In the genomic region with DNA sequence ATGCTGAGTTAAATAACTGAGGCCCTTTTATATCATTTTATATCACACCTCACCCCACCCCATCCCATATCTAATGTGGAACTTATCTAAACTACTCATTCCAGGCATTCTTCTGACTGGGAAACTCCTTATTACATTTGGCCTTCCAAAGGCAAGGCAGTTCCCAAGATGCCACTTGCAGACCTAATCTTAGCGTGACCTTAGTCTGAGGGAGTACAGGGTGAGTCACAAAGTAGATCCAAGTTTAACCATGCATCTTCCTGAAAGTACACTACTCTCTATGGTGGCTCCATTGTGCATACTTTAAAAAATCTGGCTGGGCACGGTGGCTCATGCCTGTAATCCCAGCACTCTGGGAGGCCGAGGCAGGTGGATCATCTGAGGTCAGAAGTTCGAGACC, we compare ENCODE assay signal across 12 cellular contexts.
"Had no signal": no experiment of that assay in that cellular context is flagged by ENCODE, and none has a peak within 500 bp of the region (broad histone marks: within the 10 kb centered on the region; RNA-seq: fewer than 3 reads in every experiment).

No MANE protein-coding gene starts in this region.

- H3K27me3 ChIP-seq: transverse colon had no signal

- H3K4me3 ChIP-seq: skin epidermis, transverse colon had no signal

- ATAC-seq: activated CD8-positive, alpha-beta T cell treated with anti-CD3 and anti-CD28 coated beads for 36 hours; stimulated activated effector memory CD8-positive, alpha-beta T cell treated with anti-CD3 and anti-CD28 coated beads, Interleukin-12 subunit alpha, Interleukin-12 subunit beta, amount 100 ng/mL, for 72 hours had no signal

- H3K36me3 ChIP-seq: transverse colon had no signal

- H3K4me1 ChIP-seq: transverse colon had no signal

- H3K27ac ChIP-seq: skin epidermis, transverse colon had no signal

- DNase-seq: activated CD4-positive, alpha-beta T cell treated with anti-CD3 and anti-CD28 coated beads for 4 hours; activated CD8-positive, alpha-beta memory T cell treated with anti-CD3 and anti-CD28 coated beads, Interleukin-2, amount 50 U/mL, for 4 hours; activated CD8-positive, alpha-beta T cell treated with anti-CD3 and anti-CD28 coated beads for 36 hours; activated naive CD8-positive, alpha-beta T cell treated with anti-CD3 and anti-CD28 coated beads, Interleukin-2, amount 10 ng/mL, durations not matched to agents 7 days and 5 days; aorta; cortex of kidney; effector CD8-positive, alpha-beta T cell; hippocampal formation; T-helper 9 cell; transverse colon had no signal
